ENCODE assay signal across 17 cellular contexts in genomic region chr5:10652151-10652550, GRCh38.
DNase-seq lines count a peak whose midpoint lies in the region; ATAC-seq, FAIRE-seq and TF ChIP-seq lines count a peak whose summit lies in the region.
"Had no signal": no experiment of that assay in that cellular context is flagged by ENCODE, and none has a peak within 500 bp of the region (broad histone marks: within the 10 kb centered on the region; RNA-seq: fewer than 3 reads in every experiment).

No MANE protein-coding gene starts in this region.

- H3K9ac ChIP-seq in K562 (ENCODE audit: insufficient read depth in 1 of 2, low read depth in 2 of 2, low read length in 2 of 2) (no peak overlapping the region), HepG2 (ENCODE audit: insufficient read depth, low read depth, low read length) (no peak overlapping the region)

- H4K20me1 ChIP-seq in K562 (replicated peaks; ENCODE audit: control insufficient read depth, insufficient read depth, low read length): peaks cover 9% of the 10 kb centered on the region
- no peaks in the 10 kb centered on the region for H4K20me1 ChIP-seq in HepG2 (ENCODE audit: insufficient read depth, low read length)

- peaks cover 0 to 2% of the 10 kb centered on the region in 2 experiments; a peak in 1 of 5 replicates for H3K4me1 ChIP-seq in K562 (replicated peaks in 1 of 2; ENCODE audit: control insufficient read depth in 2 of 2, insufficient read depth in 2 of 2, low read length in 2 of 2)
- no peaks in the 10 kb centered on the region for H3K4me1 ChIP-seq in HepG2 (ENCODE audit: insufficient read depth, low read length)
- no peaks in the 10 kb centered on the region for H3K4me1 ChIP-seq in spleen
- H3K4me1 ChIP-seq: HAP-1 had no signal

- no peak for TF ChIP-seq EP300 in K562 (IDR thresholded peaks at IDR 0.05; ENCODE audit: low read length)
- no peak for TF ChIP-seq EP300 in HepG2 (IDR thresholded peaks at IDR 0.05; ENCODE audit: low read depth in 2 of 2, low read length in 2 of 2)
- no peak for TF ChIP-seq EP300 in HepG2 (CRISPR knock-in tag; IDR thresholded peaks at IDR 0.05; ENCODE audit: borderline replicate concordance)

- TF ChIP-seq POLR2A in K562 (conservative IDR thresholded peaks at IDR 0.05): no peak
- TF ChIP-seq POLR2A in HepG2 (IDR thresholded peaks at IDR 0.05; ENCODE audit: insufficient read depth in 1 of 2, low read depth in 2 of 2, low read length in 2 of 2): no peak
- no peak for TF ChIP-seq POLR2A in spleen (IDR thresholded peaks at IDR 0.05)

- H3K4me3 ChIP-seq in H7 (ENCODE audit: insufficient read depth, low read depth, low read length): no peak overlapping the region
- no peak overlapping the region for H3K4me3 ChIP-seq in K562
- H3K4me3 ChIP-seq in HepG2 (replicated peaks in 1 of 3; ENCODE audit: insufficient read depth in 1 of 3, low read depth in 2 of 3, low read length in 3 of 3): no peak overlapping the region
- no peak overlapping the region for H3K4me3 ChIP-seq in spleen
- H3K4me3 ChIP-seq: HAP-1, SK-N-MC had no signal

- intact Hi-C loops in K562 (cut with micrococcal nuclease): no loop called here
- intact Hi-C loops in HepG2 (cut with micrococcal nuclease; ENCODE audit: unreplicated experiment): no loop called here
- intact Hi-C loops in spleen (cut with DNase I; ENCODE audit: low total_unique reads): no loop called here
- intact Hi-C loops in left ventricle myocardium superior (cut with micrococcal nuclease): no loop called here

- FAIRE-seq in K562 (lab: Jason Lieb, UNC) (peak; percentile 59), HepG2 (lab: Jason Lieb, UNC) (no peak)

- H2AFZ ChIP-seq in K562 (ENCODE audit: low read depth, low read length): no peak overlapping the region
- H2AFZ ChIP-seq in HepG2 (ENCODE audit: low read length): no peak overlapping the region

- in situ Hi-C loops in K562 (cut with MboI): no loop called here
- in situ Hi-C loops in HepG2 (cut with HindIII; ENCODE audit: extremely low pct_ligation_motif_present, low pct_unique_long_range_greater_than_20kb): no loop called here

- no peaks in the 10 kb centered on the region for H3K79me2 ChIP-seq in K562 (ENCODE audit: control insufficient read depth, insufficient read depth, low read length)
- no peaks in the 10 kb centered on the region for H3K79me2 ChIP-seq in HepG2 (ENCODE audit: insufficient read depth, low read length)

- DNase-seq in H7: peak; percentile 48
- DNase-seq in K562 (ENCODE audit: extremely low read depth in 1 of 4, low spot score in 3 of 4): peak in 2 of 4 experiments; percentile 32 to 42
- peak; percentile 12 for DNase-seq in HepG2 (ENCODE audit: low spot score)
- peak; percentile 44 for DNase-seq in spleen
- no peak for DNase-seq in GM10248 (ENCODE audit: extremely low spot score)
- no peak for DNase-seq in left ventricle myocardium superior
- DNase-seq: CD8-positive, alpha-beta memory T cell; DND-41; NCI-H1092; NCI-H1694; NCI-H2107; NCI-H345; NCI-H69; PC-3 had no signal

- ATAC-seq in K562: peak; percentile 83
- ATAC-seq in HepG2: peak; percentile 79
- ATAC-seq in left ventricle myocardium superior: no peak
- no peak for ATAC-seq in HG02884 (IDR thresholded peaks at IDR 0.05; ENCODE audit: unreplicated experiment)
- ATAC-seq: PC-3 had no signal

- H3K9me3 ChIP-seq in K562 (replicated peaks; ENCODE audit: control insufficient read depth, insufficient read depth, low read depth, low read length) (no peaks in the 10 kb centered on the region), HepG2 (ENCODE audit: low read length) (no peaks in the 10 kb centered on the region), spleen (no peaks in the 10 kb centered on the region)
- H3K9me3 ChIP-seq: HAP-1 had no signal

- no peak overlapping the region for H3K27ac ChIP-seq in K562 (ENCODE audit: extremely low read depth, low read depth, low read length)
- H3K27ac ChIP-seq in HepG2 (ENCODE audit: extremely low read length, insufficient read depth, low read length): no peak overlapping the region
- H3K27ac ChIP-seq in spleen: no peak overlapping the region
- H3K27ac ChIP-seq: SK-N-MC had no signal

- TF ChIP-seq RAD21 in K562 (CRISPR knock-in tag; conservative IDR thresholded peaks at IDR 0.05 in 1 of 2, IDR thresholded peaks at IDR 0.05 in 1 of 2) (peak in 1 of 2 experiments; percentile 52; a peak in 2 of 4 replicates), HepG2 (CRISPR knock-in tag; IDR thresholded peaks at IDR 0.05) (no peak)

- POLR2A ChIA-PET in K562 (lab: Yijun Ruan, JAX) (interaction anchor here (0.9 to 1.0 kb wide), 3 partner anchors 15 to 50 kb away, joined by 3 to 5 read pairs (median 4); no protein-coding TSS in a partner anchor), HepG2 (lab: Yijun Ruan, JAX) (no interaction called here), GM10248 (lab: Yijun Ruan, JAX) (no interaction called here)

- H3K27me3 ChIP-seq in H7 (ENCODE audit: control insufficient read depth, insufficient read depth, low read length): no peaks in the 10 kb centered on the region
- H3K27me3 ChIP-seq in K562 (ENCODE audit: control insufficient read depth in 2 of 2, insufficient read depth in 2 of 2, low read length in 2 of 2): peaks cover 49 to 71% of the 10 kb centered on the region in 2 experiments
- peaks cover 4 to 27% of the 10 kb centered on the region in 2 experiments; a peak in 3 of 5 replicates for H3K27me3 ChIP-seq in HepG2 (ENCODE audit: control insufficient read depth in 1 of 2, insufficient read depth in 2 of 2, low read length in 2 of 2)
- H3K27me3 ChIP-seq in spleen (replicated peaks in 1 of 7): no peaks in the 10 kb centered on the region

- H3K4me2 ChIP-seq in K562 (ENCODE audit: insufficient read depth, low read length) (no peak overlapping the region), HepG2 (ENCODE audit: low read depth, low read length) (no peak overlapping the region)

- peaks cover 7% of the 10 kb centered on the region for H3K9me1 ChIP-seq in K562 (ENCODE audit: control insufficient read depth, insufficient read depth, low read length)

- CTCF ChIA-PET in K562 (lab: Yijun Ruan, JAX; ENCODE audit: low intra/inter-chr PET ratio): no interaction called here
- CTCF ChIA-PET in HepG2 (lab: Yijun Ruan, JAX; ENCODE audit: low intra/inter-chr PET ratio, low total read pairs): no interaction called here
- CTCF ChIA-PET in GM10248 (lab: Yijun Ruan, JAX): interaction anchor here (1.2 to 2.0 kb wide), 3 partner anchors 16 to 26 kb away, joined by 3 to 7 read pairs (median 5); no protein-coding TSS in a partner anchor

- 10% methylated on average over 13 of the region's 13 CpGs for WGBS in K562 (ENCODE audit: insufficient coverage, low coverage, missing lambda C conversion rate)
- 28% methylated on average over 6 of the region's 13 CpGs for WGBS in HepG2 (ENCODE audit: low lambda C conversion rate)
- 90 to 93% (median 91%) methylated on average over 10 to 13 of the region's 13 CpGs for WGBS in spleen, 5 donors

- peak; percentile 45 to 56 (median 47); a peak in 3 of 6 replicates for TF ChIP-seq CTCF in K562 (IDR thresholded peaks at IDR 0.05 in 2 of 3, conservative IDR thresholded peaks at IDR 0.05 in 1 of 3; ENCODE audit: insufficient read depth in 2 of 3, low read depth in 1 of 3, low read length in 3 of 3)
- TF ChIP-seq CTCF in HepG2 (CRISPR knock-in tag; IDR thresholded peaks at IDR 0.05): peak; percentile 54
- TF ChIP-seq CTCF in spleen (IDR thresholded peaks at IDR 0.05 in 8 of 11, conservative IDR thresholded peaks at IDR 0.05 in 3 of 11): no peak
- TF ChIP-seq CTCF in GM10248 (IDR thresholded peaks at IDR 0.05; ENCODE audit: control extremely low read depth, extremely low read depth, low read depth, missing control alignments): no peak

- BruUV-seq in K562 (replicated peaks; lab: Mats Ljungman, UMichigan) (no TSS peak), HepG2 (replicated peaks; lab: Mats Ljungman, UMichigan) (no TSS peak)

- H3K36me3 ChIP-seq in H7 (replicated peaks; ENCODE audit: control insufficient read depth, insufficient read depth, low read length) (no peaks in the 10 kb centered on the region), K562 (ENCODE audit: control insufficient read depth, insufficient read depth, low read length) (no peaks in the 10 kb centered on the region), HepG2 (replicated peaks in 1 of 2; ENCODE audit: control insufficient read depth in 1 of 2, insufficient read depth in 2 of 2, low read length in 2 of 2) (no peaks in the 10 kb centered on the region), spleen (peaks cover 0 to 81% (median 22%) of the 10 kb centered on the region in 6 donors)
- H3K36me3 ChIP-seq: HAP-1 had no signal

TF ChIP-seq in K562, 482 proteins besides CTCF, POLR2A, EP300 and RAD21:
- TF ChIP-seq, protein P1, sequence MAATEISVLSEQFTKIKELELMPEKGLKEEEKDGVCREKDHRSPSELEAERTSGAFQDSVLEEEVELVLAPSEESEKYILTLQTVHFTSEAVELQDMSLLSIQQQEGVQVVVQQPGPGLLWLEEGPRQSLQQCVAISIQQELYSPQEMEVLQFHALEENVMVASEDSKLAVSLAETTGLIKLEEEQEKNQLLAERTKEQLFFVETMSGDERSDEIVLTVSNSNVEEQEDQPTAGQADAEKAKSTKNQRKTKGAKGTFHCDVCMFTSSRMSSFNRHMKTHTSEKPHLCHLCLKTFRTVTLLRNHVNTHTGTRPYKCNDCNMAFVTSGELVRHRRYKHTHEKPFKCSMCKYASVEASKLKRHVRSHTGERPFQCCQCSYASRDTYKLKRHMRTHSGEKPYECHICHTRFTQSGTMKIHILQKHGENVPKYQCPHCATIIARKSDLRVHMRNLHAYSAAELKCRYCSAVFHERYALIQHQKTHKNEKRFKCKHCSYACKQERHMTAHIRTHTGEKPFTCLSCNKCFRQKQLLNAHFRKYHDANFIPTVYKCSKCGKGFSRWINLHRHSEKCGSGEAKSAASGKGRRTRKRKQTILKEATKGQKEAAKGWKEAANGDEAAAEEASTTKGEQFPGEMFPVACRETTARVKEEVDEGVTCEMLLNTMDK (IDR thresholded peaks at IDR 0.05; ENCODE audit: borderline replicate concordance, insufficient read depth, low read depth, low read length, poor library complexity, severe bottlenecking): peak; percentile 16
- no peak for TF ChIP-seq ARID1B (IDR thresholded peaks at IDR 0.05)

TF ChIP-seq in HepG2, 621 proteins besides CTCF, POLR2A, EP300 and RAD21:
- TF ChIP-seq STAG1 (CRISPR knock-in tag; IDR thresholded peaks at IDR 0.05): peak; percentile 43
- TF ChIP-seq HNRNPL (IDR thresholded peaks at IDR 0.05; ENCODE audit: low read depth, low read length): no peak

Comparison
In these comparisons a context has a peak if more than half of its experiments do, and no peak if none do; other contexts are left out.
1. DNase-seq: peak in H7 (single experiment), HepG2 (single experiment) and spleen (single experiment); none in GM10248 (single experiment) and left ventricle myocardium superior (single experiment).
2. ATAC-seq: peak in K562 (single experiment) and HepG2 (single experiment); none in left ventricle myocardium superior (single experiment) and HG02884 (single experiment).
3. CTCF ChIP-seq: peak in K562 (3 of 3) and HepG2 (single experiment); none in spleen (0 of 11) and GM10248 (single experiment).